Comparison of ENCODE assay signal across 8 cellular contexts in the genomic region with DNA sequence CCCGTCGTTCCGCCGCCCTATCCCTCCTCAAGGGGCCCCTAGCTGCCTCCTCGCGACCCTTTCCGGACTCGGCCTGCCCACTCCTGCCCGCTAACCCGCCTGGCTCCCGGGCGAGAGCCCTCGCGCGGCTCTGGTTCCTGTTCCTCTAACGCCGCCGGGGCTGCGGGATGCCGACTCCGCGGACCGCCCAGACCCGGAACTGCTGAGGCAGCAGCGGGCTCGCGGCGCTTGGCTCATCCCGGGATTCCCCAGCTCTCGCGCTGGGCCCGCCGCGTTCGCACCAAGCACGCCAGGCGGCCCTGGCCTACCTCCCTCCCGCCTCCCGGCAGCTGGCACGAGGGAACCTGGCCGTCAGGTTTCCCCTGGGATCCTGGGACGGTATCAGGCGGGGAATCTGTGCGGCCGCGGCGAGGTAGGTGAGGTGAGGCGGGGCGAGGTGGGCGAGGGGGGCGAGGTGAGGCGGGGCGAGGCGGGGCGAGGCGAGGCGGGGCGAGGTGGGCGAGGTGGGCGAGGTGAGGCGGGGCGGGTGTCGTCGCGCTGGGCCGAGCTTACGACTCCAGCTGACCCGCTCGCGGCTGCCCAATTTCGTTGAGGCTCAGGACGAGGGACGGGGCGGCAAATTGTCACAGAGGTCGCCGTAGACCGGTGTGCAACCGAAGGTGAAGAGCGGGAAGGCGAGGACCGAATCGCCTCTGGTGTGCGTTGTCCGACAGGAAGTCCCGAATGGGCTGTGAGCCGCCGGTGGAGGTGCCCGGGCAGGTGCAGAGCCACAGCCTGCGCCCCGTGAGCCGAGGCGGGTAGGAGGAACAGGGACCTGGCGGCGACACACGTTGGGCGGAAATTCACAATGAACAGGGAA. TPM values are rescaled to one million over a fixed set of nuclear protein-coding genes. Genes with fewer than 3 reads are reported as not detected.
DNase-seq lines count a peak whose midpoint lies in the region; ATAC-seq and TF ChIP-seq lines count a peak whose summit lies in the region.

Gene CCDC122 (minus strand): TSS at position 418 of the 859 bp plus-strand sequence. CDS start 10,364 bp downstream, outside the sequence.
Gene LACC1 (plus strand): TSS at position 582 of the 859 bp plus-strand sequence. CDS start 1,082 bp downstream, outside the sequence.

- H3F3A ChIP-seq in GM23338 (replicated peaks; ENCODE audit: low read depth) (no peaks in the 10 kb centered on the region), smooth muscle cell (ENCODE audit: low read depth) (no peaks in the 10 kb centered on the region)

- H3K4me2 ChIP-seq in GM23338 (peak within 1 kb of the TSS; percentile 94), smooth muscle cell (peak within 1 kb of the TSS; percentile 90)

- H3K9ac ChIP-seq in smooth muscle cell (ENCODE audit: low read depth), result peak within 1 kb of the TSS; percentile 98

- no peaks in the 10 kb centered on the region for H3K9me2 ChIP-seq in GM23338 (ENCODE audit: insufficient read depth)

- H3K27ac ChIP-seq in GM23338 (ENCODE audit: low read depth) (no peak within 1 kb of the TSS), VCaP (peak within 1 kb of the TSS; percentile 90), smooth muscle cell (ENCODE audit: low read depth) (peak within 1 kb of the TSS; percentile 98)

- H4K20me1 ChIP-seq in GM23338 (replicated peaks; ENCODE audit: insufficient read depth) (no peaks in the 10 kb centered on the region), smooth muscle cell (ENCODE audit: low read depth) (no peaks in the 10 kb centered on the region)

- peak within 1 kb of the TSS; percentile 36; the same call in 1 of the 2 replicates for H3K27ac Mint-ChIP-seq in GM23338

- no peaks in the 10 kb centered on the region for H3K36me3 Mint-ChIP-seq in GM23338 (ENCODE audit: low read depth)

- in situ Hi-C loops in T47D (cut with HindIII; ENCODE audit: low pct_unique_long_range_greater_than_20kb, low sequenced_read_pairs), result no loop called here

- H3K27me3 Mint-ChIP-seq in GM23338 (ENCODE audit: insufficient read depth, low read depth, poor library complexity), result peaks cover 5% of the 10 kb centered on the region

- H3K4me1 Mint-ChIP-seq in GM23338, result peaks cover 40% of the 10 kb centered on the region

- no peaks in the 10 kb centered on the region for H3K9me3 Mint-ChIP-seq in GM23338

- DNase-seq in GM10266 (ENCODE audit: extremely low spot score) (peak; percentile 86), GM23338 (ENCODE audit: low spot score) (peak; percentile 87), M059J (ENCODE audit: low read depth) (peak; percentile 76), T47D (ENCODE audit: low read depth in 1 of 2, low spot score in 1 of 2) (peak; percentile 55 to 79), iPS-NIHi11 (ENCODE audit: low spot score) (peak; percentile 85), smooth muscle cell (lab: John Stamatoyannopoulos, UW; ENCODE audit: unreplicated experiment) (peak; percentile 82)

- H3K79me2 ChIP-seq in GM23338 (replicated peaks; ENCODE audit: insufficient read depth) (no peaks in the 10 kb centered on the region; the same call in 1 of the 2 replicates), smooth muscle cell (ENCODE audit: low read depth) (peaks cover 14% of the 10 kb centered on the region)

- ATAC-seq in GM23338 (peak; percentile 87), GM18870 (IDR thresholded peaks at IDR 0.05; ENCODE audit: unreplicated experiment) (no peak)

- no peaks in the 10 kb centered on the region for H3K36me3 ChIP-seq in GM23338 (ENCODE audit: insufficient read depth)
- H3K36me3 ChIP-seq in smooth muscle cell (ENCODE audit: low read depth), result no peaks in the 10 kb centered on the region

- H3K9me3 ChIP-seq in smooth muscle cell (replicated peaks; ENCODE audit: low read depth), result no peaks in the 10 kb centered on the region

- under 1% methylated on average over 78 of the region's 96 CpGs for WGBS in smooth muscle cell (ENCODE audit: low lambda C conversion rate)

- H3K4me3 ChIP-seq in GM23338, result peak within 1 kb of the TSS; percentile 73
- peak within 1 kb of the TSS; percentile 72 for H3K4me3 ChIP-seq in smooth muscle cell

- H3K4me3 Mint-ChIP-seq in GM23338, result peak within 1 kb of the TSS; percentile 85

- H3K27me3 ChIP-seq in GM23338 (ENCODE audit: insufficient read depth) (peaks cover 13% of the 10 kb centered on the region), smooth muscle cell (ENCODE audit: low read depth) (no peaks in the 10 kb centered on the region)

- peaks cover 27% of the 10 kb centered on the region for H3K4me1 ChIP-seq in GM23338 (ENCODE audit: insufficient read depth)
- peaks cover 13% of the 10 kb centered on the region for H3K4me1 ChIP-seq in smooth muscle cell (ENCODE audit: low read depth)

- TF ChIP-seq CTCF in GM10266 (IDR thresholded peaks at IDR 0.05; ENCODE audit: control insufficient read depth, insufficient read depth, low read depth, missing control alignments) (no peak), GM23338 (conservative IDR thresholded peaks at IDR 0.05; ENCODE audit: low read depth in 2 of 2) (no peak), VCaP (conservative IDR thresholded peaks at IDR 0.05) (no peak), smooth muscle cell (IDR thresholded peaks at IDR 0.05; ENCODE audit: borderline replicate concordance, insufficient read depth, poor library complexity, severe bottlenecking) (no peak)

- peak within 1 kb of the TSS; percentile 67; the same call in 1 of the 2 replicates for H2AFZ ChIP-seq in GM23338
- H2AFZ ChIP-seq in smooth muscle cell (ENCODE audit: low read depth), result peak within 1 kb of the TSS; percentile 85

TF ChIP-seq in GM23338, 12 proteins besides CTCF, POLR2A, EP300 and RAD21:
- TF ChIP-seq ETS1 (IDR thresholded peaks at IDR 0.05), result no peak
- peak; percentile 90 for TF ChIP-seq POLR2AphosphoS5 (IDR thresholded peaks at IDR 0.05; ENCODE audit: low read depth)

RNA-seq across cellular contexts. Expression of gene CCDC122, which starts in this region (rescaled TPM):
- 7.4 and 7.5 TPM in 2 replicates for total RNA-seq in GM23338 (2014; rRNA removed; shearing (Covaris generic))
- polyA plus RNA-seq in GM23338 (2016; fragmentation: Nextera tagmentation; extraction: Ambion mirVana) (28.0 and 30.6 TPM in 2 replicates), smooth muscle cell (3.8 and 8.1 TPM in 2 replicates)
- 4.0 and 6.6 TPM in 2 replicates for total RNA-seq in M059J (2014; rRNA removed; shearing (Covaris generic))
- total RNA-seq in smooth muscle cell, result 2.8 and 10.8 TPM in 2 replicates

RNA-seq across cellular contexts. Expression of gene LACC1, which starts in this region (rescaled TPM):
- 4.6 and 7.9 TPM in 2 replicates for total RNA-seq in GM23338 (2014; rRNA removed; shearing (Covaris generic))
- 3.0 and 4.4 TPM in 2 replicates for polyA plus RNA-seq in GM23338 (2016; fragmentation: Nextera tagmentation; extraction: Ambion mirVana)
- 3.4 and 6.1 TPM in 2 replicates for total RNA-seq in M059J (2014; rRNA removed; shearing (Covaris generic))
- 6.8 and 8.7 TPM in 2 replicates for total RNA-seq in smooth muscle cell
- 2.0 and 3.3 TPM in 2 replicates for polyA plus RNA-seq in smooth muscle cell
